In the genomic region with DNA sequence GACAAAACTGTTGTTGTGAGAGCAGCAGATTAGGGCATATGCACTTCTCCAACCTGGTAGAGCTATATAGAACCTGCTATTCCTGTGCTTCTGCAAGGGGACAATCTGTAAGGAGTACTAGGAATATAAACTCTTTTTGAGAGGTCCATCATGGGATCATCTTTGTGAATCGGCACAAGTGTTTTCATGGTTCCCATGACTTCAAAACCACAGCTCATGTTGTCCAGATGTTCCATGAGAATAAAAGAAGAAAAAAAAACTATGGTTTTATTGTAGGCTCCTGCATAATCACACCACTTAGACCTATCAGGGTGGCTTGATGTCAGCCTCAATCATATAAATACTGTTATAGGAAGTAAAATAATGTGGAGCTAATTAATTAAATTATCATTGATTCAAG, we compare ENCODE assay signal across 24 cellular contexts.
A peak's percentile ranks its signal among the peaks of the same experiment; 100 is the strongest.
DNase-seq lines count a peak whose midpoint lies in the region; ATAC-seq, FAIRE-seq and TF ChIP-seq lines count a peak whose summit lies in the region.
"Had no signal": no experiment of that assay in that cellular context is flagged by ENCODE, and none has a peak within 500 bp of the region (broad histone marks: within the 10 kb centered on the region; RNA-seq: fewer than 3 reads in every experiment).

No MANE protein-coding gene starts in this region.

- peaks cover 11% of the 10 kb centered on the region for H3K4me1 Mint-ChIP-seq in astrocyte (ENCODE audit: low read depth, unreplicated experiment)
- no peaks in the 10 kb centered on the region for H3K4me1 Mint-ChIP-seq in activated CD4-positive, alpha-beta T cell treated with anti-CD3 and anti-CD28 coated beads, Interleukin-2, amount 10 ng/mL, durations not matched to agents 7 days and 5 days
- H3K4me1 Mint-ChIP-seq: B cell; CD4-positive, CD25-positive, alpha-beta regulatory T cell; IgD-negative memory B cell had no signal

- H3K4me1 ChIP-seq in astrocyte (ENCODE audit: insufficient read depth, low read length) = peaks cover 7% of the 10 kb centered on the region
- H3K4me1 ChIP-seq: Caco-2 had no signal

- H3K36me3 ChIP-seq in BJ (ENCODE audit: control insufficient read depth, insufficient read depth, low read length) (no peaks in the 10 kb centered on the region), astrocyte (ENCODE audit: insufficient read depth, low read length) (no peaks in the 10 kb centered on the region)
- H3K36me3 ChIP-seq: SJCRH30 had no signal

- CTCF ChIA-PET in BJ (lab: Yijun Ruan, JAX) = interaction anchor here (1.1 kb wide), 1 partner anchor 10 kb away, joined by 3 read pairs; no protein-coding TSS in a partner anchor
- CTCF ChIA-PET in activated CD4-positive, alpha-beta T cell treated with anti-CD3 and anti-CD28 coated beads, Interleukin-2, amount 10 ng/mL, durations not matched to agents 7 days and 5 days (lab: Charles Lee) = interaction anchor here (1.4 kb wide), 1 partner anchor 222 kb away, joined by 3 read pairs; no protein-coding TSS in a partner anchor

- H3K4me3 Mint-ChIP-seq in astrocyte (ENCODE audit: unreplicated experiment) = no peak overlapping the region
- H3K4me3 Mint-ChIP-seq in activated CD4-positive, alpha-beta T cell treated with anti-CD3 and anti-CD28 coated beads, Interleukin-2, amount 10 ng/mL, durations not matched to agents 7 days and 5 days = no peak overlapping the region
- H3K4me3 Mint-ChIP-seq: B cell; CD4-positive, CD25-positive, alpha-beta regulatory T cell; IgD-negative memory B cell; T-helper 1 cell treated with Interleukin-12 subunit alpha and Interleukin-12 subunit beta and Interleukin-4 antibody, amounts not matched to agents 30 μg/mL and 1 μg/mL, for 36 hours had no signal

- H3K4me3 ChIP-seq in BJ (ENCODE audit: low read depth, low read length) (no peak overlapping the region), HFF-Myc (replicated peaks; ENCODE audit: low read depth, low read length) (no peak overlapping the region), astrocyte (ENCODE audit: insufficient read depth, low read depth, low read length) (no peak overlapping the region)
- H3K4me3 ChIP-seq: PC-9, SJCRH30 had no signal

- H3K27me3 Mint-ChIP-seq in astrocyte (ENCODE audit: low read depth, unreplicated experiment) = no peaks in the 10 kb centered on the region
- no peaks in the 10 kb centered on the region for H3K27me3 Mint-ChIP-seq in activated CD4-positive, alpha-beta T cell treated with anti-CD3 and anti-CD28 coated beads, Interleukin-2, amount 10 ng/mL, durations not matched to agents 7 days and 5 days
- H3K27me3 Mint-ChIP-seq: B cell; CD4-positive, CD25-positive, alpha-beta regulatory T cell; IgD-negative memory B cell had no signal

- no peak overlapping the region for H3K27ac ChIP-seq in astrocyte (ENCODE audit: low read depth, low read length)
- H3K27ac ChIP-seq: HL-60, PC-9, SJCRH30 had no signal

- DNase-seq in BJ (ENCODE audit: low read depth) (peak; percentile 50), HFF-Myc (ENCODE audit: extremely low read depth, low read depth) (peak; percentile 72), astrocyte (ENCODE audit: low read depth) (peak; percentile 12), myocyte (ENCODE audit: low read depth) (peak; percentile 77)
- no peak for DNase-seq in activated CD4-positive, alpha-beta T cell treated with anti-CD3 and anti-CD28 coated beads, Interleukin-2, amount 10 ng/mL, durations not matched to agents 7 days and 5 days
- no peak for DNase-seq in stimulated activated naive CD4-positive, alpha-beta T cell treated with Interleukin-2 at 50 U/mL for 16 hours (lab: John Stamatoyannopoulos, UW)
- DNase-seq: ACHN; Caco-2; CD4-positive, CD25-positive, alpha-beta regulatory T cell; H7; Kasumi-1; NCI-H1105 treated with DMSO at 0.1 percent for 48 hours; NCI-H1694; NCI-H2107; NCI-H510A treated with DMSO at 0.1 percent for 48 hours; PC-9; SJCRH30 had no signal

- no peak overlapping the region for H3K9ac ChIP-seq in astrocyte (ENCODE audit: low read length)

- no peaks in the 10 kb centered on the region for H3K36me3 Mint-ChIP-seq in astrocyte (ENCODE audit: low read depth, unreplicated experiment)
- no peaks in the 10 kb centered on the region for H3K36me3 Mint-ChIP-seq in activated CD4-positive, alpha-beta T cell treated with anti-CD3 and anti-CD28 coated beads, Interleukin-2, amount 10 ng/mL, durations not matched to agents 7 days and 5 days (ENCODE audit: low read depth)
- H3K36me3 Mint-ChIP-seq: CD4-positive, CD25-positive, alpha-beta regulatory T cell had no signal

- H3K27ac Mint-ChIP-seq in astrocyte (ENCODE audit: unreplicated experiment) = no peak overlapping the region
- no peak overlapping the region for H3K27ac Mint-ChIP-seq in activated CD4-positive, alpha-beta T cell treated with anti-CD3 and anti-CD28 coated beads, Interleukin-2, amount 10 ng/mL, durations not matched to agents 7 days and 5 days
- H3K27ac Mint-ChIP-seq: B cell; IgD-negative memory B cell; T-helper 1 cell treated with Interleukin-12 subunit alpha and Interleukin-12 subunit beta and Interleukin-4 antibody, amounts not matched to agents 30 μg/mL and 1 μg/mL, for 36 hours had no signal

- H3K27me3 ChIP-seq in BJ (ENCODE audit: control insufficient read depth, insufficient read depth, low read length) (no peaks in the 10 kb centered on the region), astrocyte (ENCODE audit: insufficient read depth, low read length) (no peaks in the 10 kb centered on the region)
- H3K27me3 ChIP-seq: SJCRH30 had no signal

- no peak for FAIRE-seq in astrocyte (lab: Jason Lieb, UNC)
- FAIRE-seq: GM12892, HTR-8/SVneo had no signal

- POLR2A ChIA-PET in BJ (lab: Charles Lee) = interaction anchor here (0.6 kb wide), 1 partner anchor 20 kb away, joined by 3 read pairs; no protein-coding TSS in a partner anchor
- POLR2A ChIA-PET in activated CD4-positive, alpha-beta T cell treated with anti-CD3 and anti-CD28 coated beads, Interleukin-2, amount 10 ng/mL, durations not matched to agents 7 days and 5 days (lab: Charles Lee) = interaction anchor here (0.6 kb wide), 1 partner anchor 40 kb away, joined by 3 read pairs; no protein-coding TSS in a partner anchor

- H2AFZ ChIP-seq in astrocyte (ENCODE audit: low read depth, low read length) = no peak overlapping the region
- H2AFZ ChIP-seq: PC-9 had no signal

- H3K9me3 ChIP-seq in astrocyte (ENCODE audit: insufficient read depth, low read depth, low read length) = no peaks in the 10 kb centered on the region
- H3K9me3 ChIP-seq: Caco-2, SJCRH30 had no signal

- no peak overlapping the region for H3K4me2 ChIP-seq in astrocyte (ENCODE audit: low read length)
- H3K4me2 ChIP-seq: PC-9 had no signal

- no peak for TF ChIP-seq CTCF in BJ (IDR thresholded peaks at IDR 0.05; ENCODE audit: insufficient read depth, low read depth, low read length)
- TF ChIP-seq CTCF in HFF-Myc (IDR thresholded peaks at IDR 0.05; ENCODE audit: low read depth, low read length, missing control alignments) = no peak
- no peak for TF ChIP-seq CTCF in astrocyte (IDR thresholded peaks at IDR 0.05; ENCODE audit: insufficient read depth, low read depth, low read length)

- no peaks in the 10 kb centered on the region for H3K9me3 Mint-ChIP-seq in astrocyte (ENCODE audit: unreplicated experiment)
- no peaks in the 10 kb centered on the region for H3K9me3 Mint-ChIP-seq in activated CD4-positive, alpha-beta T cell treated with anti-CD3 and anti-CD28 coated beads, Interleukin-2, amount 10 ng/mL, durations not matched to agents 7 days and 5 days
- H3K9me3 Mint-ChIP-seq: CD4-positive, CD25-positive, alpha-beta regulatory T cell; IgD-negative memory B cell; T-helper 1 cell treated with Interleukin-12 subunit alpha and Interleukin-12 subunit beta and Interleukin-4 antibody, amounts not matched to agents 30 μg/mL and 1 μg/mL, for 36 hours had no signal

- ATAC-seq in GM18517 (IDR thresholded peaks at IDR 0.05; ENCODE audit: unreplicated experiment) = no peak

- H3K79me2 ChIP-seq in astrocyte (ENCODE audit: insufficient read depth, low read length) = no peaks in the 10 kb centered on the region

- no peaks in the 10 kb centered on the region for H4K20me1 ChIP-seq in astrocyte (ENCODE audit: insufficient read depth, low read length)

Comparison
In these comparisons a context has a peak if more than half of its experiments do, and no peak if none do; other contexts are left out.
1. DNase-seq: peak in BJ (single experiment), HFF-Myc (single experiment), astrocyte (single experiment) and myocyte (single experiment); none in activated CD4-positive, alpha-beta T cell treated with anti-CD3 and anti-CD28 coated beads, Interleukin-2, amount 10 ng/mL, durations not matched to agents 7 days and 5 days (single experiment) and stimulated activated naive CD4-positive, alpha-beta T cell treated with Interleukin-2 at 50 U/mL for 16 hours (single experiment).